In the genomic region with DNA sequence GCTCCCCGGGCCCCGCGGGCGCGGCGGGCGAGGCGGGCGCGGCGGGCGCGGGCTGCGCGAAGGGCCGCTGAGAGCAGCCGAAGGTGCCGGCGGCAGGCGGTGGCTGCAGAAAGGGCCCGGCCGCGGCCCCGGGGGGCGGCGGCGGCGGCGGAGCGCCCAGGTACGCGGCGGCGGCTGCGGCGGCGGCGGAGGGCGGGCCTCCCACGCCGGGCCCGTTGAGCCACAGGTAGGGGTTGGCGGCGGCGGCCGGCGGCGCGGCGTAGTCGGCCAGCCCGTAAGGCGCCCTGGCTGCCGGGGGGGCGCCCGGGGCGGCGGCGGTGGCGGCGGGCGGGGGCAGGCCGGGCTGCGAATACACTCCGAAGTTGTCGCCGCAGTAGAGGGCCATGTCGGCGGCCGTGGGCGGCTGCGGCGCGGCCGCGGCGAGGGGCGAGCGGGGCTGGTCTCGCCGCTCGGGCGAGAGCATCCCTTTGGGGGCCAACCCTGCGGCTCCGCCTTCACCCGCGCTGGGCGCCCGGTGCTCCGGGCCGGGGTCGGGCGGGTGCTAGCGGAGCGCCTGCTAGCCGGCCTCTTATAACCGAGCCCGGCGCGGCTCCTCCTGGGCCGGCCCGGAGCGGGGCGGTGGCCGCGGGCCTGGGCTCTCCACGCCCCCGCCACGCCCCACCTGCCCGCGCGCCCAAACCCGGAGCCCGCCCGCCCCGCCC, we compare ENCODE assay signal across 8 cellular contexts. TPM values are rescaled to one million over a fixed set of nuclear protein-coding genes. Genes with fewer than 3 reads are reported as not detected.
DNase-seq lines count a peak whose midpoint lies in the region; ATAC-seq, FAIRE-seq and TF ChIP-seq lines count a peak whose summit lies in the region.

A gene (minus strand): TSS at position 543 of the 701 bp plus-strand sequence. CDS start 158 bp downstream, at position 385.

- no peaks in the 10 kb centered on the region for H3K36me3 Mint-ChIP-seq in endothelial cell (ENCODE audit: low read depth, unreplicated experiment)

- no peaks in the 10 kb centered on the region for H3K27me3 ChIP-seq in OCI-LY1 (ENCODE audit: insufficient read depth, low read length)

- no peaks in the 10 kb centered on the region; the same call in 1 of the 2 replicates for H3F3A ChIP-seq in OCI-LY1 (ENCODE audit: insufficient read depth, low read length)

- H4K20me1 ChIP-seq in OCI-LY1 (ENCODE audit: insufficient read depth, low read length) = no peaks in the 10 kb centered on the region

- no peaks in the 10 kb centered on the region for H3K9me2 ChIP-seq in OCI-LY1 (ENCODE audit: low read depth, low read length)

- DNase-seq in endothelial cell (ENCODE audit: low spot score) (peak; percentile 22), retinal pigment epithelial cell (ENCODE audit: low read depth) (no peak), RCC 7860 (ENCODE audit: low spot score) (no peak), NCI-H1417 treated with DMSO at 0.1 percent for 48 hours (lab: John Stamatoyannopoulos, UW) (no peak), SKM-1 (lab: John Stamatoyannopoulos, UW; ENCODE audit: unreplicated experiment) (no peak), Right ventricle myocardium inferior (ENCODE audit: missing footprints) (no peak)

- H3K4me3 ChIP-seq in OCI-LY1 (ENCODE audit: low read depth, low read length, poor library complexity, severe bottlenecking) (peak within 1 kb of the TSS; percentile 55), retinal pigment epithelial cell (ENCODE audit: low read length) (peak within 1 kb of the TSS; percentile 19)

- ATAC-seq in GM18909 (IDR thresholded peaks at IDR 0.05; ENCODE audit: poor library complexity, unreplicated experiment) (peak; percentile 41), Right ventricle myocardium inferior (no peak)

- H3K27ac ChIP-seq in OCI-LY1 (ENCODE audit: low read depth, low read length, poor library complexity, severe bottlenecking) = no peak within 1 kb of the TSS

- no peaks in the 10 kb centered on the region for H3K9me3 ChIP-seq in OCI-LY1 (ENCODE audit: low read length)

- no peaks in the 10 kb centered on the region for H3K79me2 ChIP-seq in OCI-LY1 (ENCODE audit: insufficient read depth, low read length)

- FAIRE-seq in RCC 7860 (lab: Jason Lieb, UNC) = no peak

- H3K36me3 ChIP-seq in OCI-LY1 (ENCODE audit: insufficient read depth, low read length) = no peaks in the 10 kb centered on the region

- H3K27me3 Mint-ChIP-seq in endothelial cell (ENCODE audit: unreplicated experiment) = peaks cover 15% of the 10 kb centered on the region

- H3K4me1 Mint-ChIP-seq in endothelial cell (ENCODE audit: unreplicated experiment) = peaks cover 5% of the 10 kb centered on the region

- peak within 1 kb of the TSS; percentile 89 for H3K4me3 Mint-ChIP-seq in endothelial cell (ENCODE audit: unreplicated experiment)

- H3K27ac Mint-ChIP-seq in endothelial cell (ENCODE audit: unreplicated experiment) = no peak within 1 kb of the TSS

- no peaks in the 10 kb centered on the region for H3K9me3 Mint-ChIP-seq in endothelial cell (ENCODE audit: unreplicated experiment)

- peak within 1 kb of the TSS; percentile 27; the same call in 1 of the 2 replicates for H3K9ac ChIP-seq in OCI-LY1 (ENCODE audit: low read length)

- TF ChIP-seq CTCF in OCI-LY1 (IDR thresholded peaks at IDR 0.05; ENCODE audit: low read length) (no peak), endothelial cell (IDR thresholded peaks at IDR 0.05; ENCODE audit: unreplicated experiment) (no peak), retinal pigment epithelial cell (conservative IDR thresholded peaks at IDR 0.05; ENCODE audit: low read depth, low read length) (no peak)

- peak within 1 kb of the TSS; percentile 82 for H3K4me2 ChIP-seq in OCI-LY1 (ENCODE audit: low read length)

- peaks cover 11% of the 10 kb centered on the region for H3K4me1 ChIP-seq in OCI-LY1 (ENCODE audit: insufficient read depth, low read length, severe bottlenecking)

- no peak within 1 kb of the TSS for H2AFZ ChIP-seq in OCI-LY1 (ENCODE audit: low read length)

- intact Hi-C loops in Right ventricle myocardium inferior (cut with DNase I) = no loop called here

RNA-seq across cellular contexts. Expression of the gene that starts here (rescaled TPM):
- total RNA-seq in endothelial cell (ENCODE audit: unreplicated experiment) (0.69 TPM), Right ventricle myocardium inferior (not detected)

Comparison
In these comparisons a context has a peak if more than half of its experiments do, and no peak if none do; other contexts are left out.
1. Peak in DNase-seq in endothelial cell; RNA of the gene not detected or under 1 TPM.